In genomic region chr9:71250626-71251025, GRCh38 we compare ENCODE assay signal across 18 cellular contexts.
A peak's percentile ranks its signal among the peaks of the same experiment; 100 is the strongest.
DNase-seq lines count a peak whose midpoint lies in the region; FAIRE-seq and TF ChIP-seq lines count a peak whose summit lies in the region.
"Had no signal": no experiment of that assay in that cellular context is flagged by ENCODE, and none has a peak within 500 bp of the region (broad histone marks: within the 10 kb centered on the region; RNA-seq: fewer than 3 reads in every experiment).

No MANE protein-coding gene starts in this region.

- H3K27ac ChIP-seq in small intestine (ENCODE audit: low read depth in 1 of 2, low read length in 1 of 2): no peak overlapping the region
- H3K27ac ChIP-seq in MM.1S (ENCODE audit: low read length): no peak overlapping the region
- H3K27ac ChIP-seq: KMS-11, Peyer's patch, SJSA1 had no signal

- no peaks in the 10 kb centered on the region for H3F3A ChIP-seq in MM.1S (ENCODE audit: insufficient read depth, low read length)

- H3K27me3 ChIP-seq in small intestine (ENCODE audit: control insufficient read depth in 2 of 2, insufficient read depth in 2 of 2, low read length in 2 of 2) (peaks cover 0 to 2% of the 10 kb centered on the region in 2 donors), MM.1S (replicated peaks; ENCODE audit: insufficient read depth, low read length) (no peaks in the 10 kb centered on the region)
- H3K27me3 ChIP-seq: Peyer's patch, SJSA1 had no signal

- H3K9me3 ChIP-seq in small intestine (ENCODE audit: control insufficient read depth, low read depth) (no peaks in the 10 kb centered on the region), MM.1S (replicated peaks; ENCODE audit: insufficient read depth, low read length) (no peaks in the 10 kb centered on the region)
- H3K9me3 ChIP-seq: Peyer's patch, SJSA1 had no signal

- H3K9me2 ChIP-seq in MM.1S (replicated peaks; ENCODE audit: insufficient read depth, low read length): no peaks in the 10 kb centered on the region

- DNase-seq in NCI-H82 (lab: John Stamatoyannopoulos, UW) (peak; percentile 4), NCI-H82 treated with DMSO at 0.1 percent for 48 hours (lab: John Stamatoyannopoulos, UW; ENCODE audit: unreplicated experiment) (no peak), iPS DF 19.7 (ENCODE audit: low read depth, low spot score) (peak; percentile 95), left kidney (ENCODE audit: low read depth, low spot score) (peak; percentile 46), small intestine (peak; percentile 58), MM.1S (no peak), GF-D8 (lab: John Stamatoyannopoulos, UW) (no peak)
- DNase-seq in activated T-helper 1 cell treated with anti-CD3 and anti-CD28 coated beads, Interleukin-12 subunit alpha, Interleukin-12 subunit beta, Interleukin-2, Interleukin-4 antibody, amounts not matched to agents 30 ng/mL and 10 ng/mL and 1 ng/mL, durations not matched to agents 14 hours and 24 hours and 36 hours (ENCODE audit: low spot score): no peak
- DNase-seq: 8988T, DMS79, NCI-H1048, NCI-H1436, NCI-H1930, NCI-H2171, Peyer's patch had no signal

- H3K4me1 ChIP-seq in small intestine (ENCODE audit: control insufficient read depth in 2 of 2, insufficient read depth in 1 of 2, low read depth in 1 of 2, low read length in 1 of 2): no peaks in the 10 kb centered on the region
- H3K4me1 ChIP-seq in MM.1S (ENCODE audit: low read length): no peaks in the 10 kb centered on the region
- H3K4me1 ChIP-seq: Peyer's patch, SJSA1 had no signal

- H3K4me3 Mint-ChIP-seq in activated T-helper 1 cell treated with anti-CD3 and anti-CD28 coated beads, Interleukin-12 subunit alpha, Interleukin-12 subunit beta, Interleukin-2, Interleukin-4 antibody, amounts not matched to agents 30 ng/mL and 10 ng/mL and 1 ng/mL, durations not matched to agents 14 hours and 24 hours and 36 hours: no peak overlapping the region
- H3K4me3 Mint-ChIP-seq: CD14-positive monocyte had no signal

- 9 to 26% (median 14%) methylated on average over 4 of the region's 4 CpGs for WGBS in small intestine, 3 donors

- H3K36me3 ChIP-seq in small intestine (ENCODE audit: control insufficient read depth in 2 of 2, insufficient read depth in 2 of 2, low read length in 2 of 2): no peaks in the 10 kb centered on the region
- no peaks in the 10 kb centered on the region for H3K36me3 ChIP-seq in MM.1S (replicated peaks; ENCODE audit: insufficient read depth, low read length)
- H3K36me3 ChIP-seq: Peyer's patch, SJSA1 had no signal

- TF ChIP-seq CTCF in MM.1S (IDR thresholded peaks at IDR 0.05; ENCODE audit: low read length): no peak

- H3K9ac ChIP-seq in MM.1S (ENCODE audit: low read length): no peak overlapping the region
- H3K9ac ChIP-seq: KMS-11 had no signal

- H3K4me3 ChIP-seq in small intestine (ENCODE audit: low read depth in 1 of 2, low read length in 2 of 2) (no peak overlapping the region), MM.1S (ENCODE audit: low read length) (no peak overlapping the region)
- H3K4me3 ChIP-seq: Peyer's patch, SJSA1 had no signal

- H3K4me1 Mint-ChIP-seq in activated T-helper 1 cell treated with anti-CD3 and anti-CD28 coated beads, Interleukin-12 subunit alpha, Interleukin-12 subunit beta, Interleukin-2, Interleukin-4 antibody, amounts not matched to agents 30 ng/mL and 10 ng/mL and 1 ng/mL, durations not matched to agents 14 hours and 24 hours and 36 hours (ENCODE audit: low read depth): no peaks in the 10 kb centered on the region
- H3K4me1 Mint-ChIP-seq: CD14-positive monocyte had no signal

- peaks cover 2% of the 10 kb centered on the region for H3K27me3 Mint-ChIP-seq in activated T-helper 1 cell treated with anti-CD3 and anti-CD28 coated beads, Interleukin-12 subunit alpha, Interleukin-12 subunit beta, Interleukin-2, Interleukin-4 antibody, amounts not matched to agents 30 ng/mL and 10 ng/mL and 1 ng/mL, durations not matched to agents 14 hours and 24 hours and 36 hours (ENCODE audit: insufficient read depth)

- H4K20me1 ChIP-seq in MM.1S (ENCODE audit: insufficient read depth, low read length): no peaks in the 10 kb centered on the region

- no peak for FAIRE-seq in small intestine (lab: Jason Lieb, UNC)

- no peaks in the 10 kb centered on the region for H3K9me3 Mint-ChIP-seq in activated T-helper 1 cell treated with anti-CD3 and anti-CD28 coated beads, Interleukin-12 subunit alpha, Interleukin-12 subunit beta, Interleukin-2, Interleukin-4 antibody, amounts not matched to agents 30 ng/mL and 10 ng/mL and 1 ng/mL, durations not matched to agents 14 hours and 24 hours and 36 hours

- intact Hi-C loops in activated T-helper 1 cell treated with anti-CD3 and anti-CD28 coated beads, Interleukin-12 subunit alpha, Interleukin-12 subunit beta, Interleukin-2, Interleukin-4 antibody, amounts not matched to agents 30 ng/mL and 10 ng/mL and 1 ng/mL, durations not matched to agents 14 hours and 24 hours and 36 hours (cut with micrococcal nuclease): no loop called here

- no peak overlapping the region for H3K27ac Mint-ChIP-seq in activated T-helper 1 cell treated with anti-CD3 and anti-CD28 coated beads, Interleukin-12 subunit alpha, Interleukin-12 subunit beta, Interleukin-2, Interleukin-4 antibody, amounts not matched to agents 30 ng/mL and 10 ng/mL and 1 ng/mL, durations not matched to agents 14 hours and 24 hours and 36 hours
- H3K27ac Mint-ChIP-seq: CD14-positive monocyte had no signal

- H3K79me2 ChIP-seq in MM.1S (ENCODE audit: low read length): no peaks in the 10 kb centered on the region

- H2AFZ ChIP-seq in MM.1S (ENCODE audit: low read length): no peak overlapping the region

- no peaks in the 10 kb centered on the region for H3K36me3 Mint-ChIP-seq in activated T-helper 1 cell treated with anti-CD3 and anti-CD28 coated beads, Interleukin-12 subunit alpha, Interleukin-12 subunit beta, Interleukin-2, Interleukin-4 antibody, amounts not matched to agents 30 ng/mL and 10 ng/mL and 1 ng/mL, durations not matched to agents 14 hours and 24 hours and 36 hours (ENCODE audit: low read depth)
- H3K36me3 Mint-ChIP-seq: CD14-positive monocyte had no signal

- no peak overlapping the region for H3K4me2 ChIP-seq in MM.1S (ENCODE audit: low read depth, low read length)
- H3K4me2 ChIP-seq: KMS-11 had no signal

Comparison
In these comparisons a context has a peak if more than half of its experiments do, and no peak if none do; other contexts are left out.
1. DNase-seq: peak in NCI-H82 (single experiment), iPS DF 19.7 (single experiment), left kidney (single experiment) and small intestine (single experiment); none in NCI-H82 treated with DMSO at 0.1 percent for 48 hours (single experiment), activated T-helper 1 cell treated with anti-CD3 and anti-CD28 coated beads, Interleukin-12 subunit alpha, Interleukin-12 subunit beta, Interleukin-2, Interleukin-4 antibody, amounts not matched to agents 30 ng/mL and 10 ng/mL and 1 ng/mL, durations not matched to agents 14 hours and 24 hours and 36 hours (single experiment), MM.1S (single experiment) and GF-D8 (single experiment).